ENCODE assay signal across 20 cellular contexts in genomic region chr2:220646424-220646823, GRCh38.
DNase-seq lines count a peak whose midpoint lies in the region; ATAC-seq and TF ChIP-seq lines count a peak whose summit lies in the region.
"Had no signal": no experiment of that assay in that cellular context is flagged by ENCODE, and none has a peak within 500 bp of the region (broad histone marks: within the 10 kb centered on the region; RNA-seq: fewer than 3 reads in every experiment).

No MANE protein-coding gene starts in this region.

- H3K27me3 Mint-ChIP-seq in endothelial cell (ENCODE audit: unreplicated experiment): no peaks in the 10 kb centered on the region

- no peaks in the 10 kb centered on the region for H3K9me3 ChIP-seq in sigmoid colon
- H3K9me3 ChIP-seq: transverse colon had no signal

- no peaks in the 10 kb centered on the region for H3K27me3 ChIP-seq in sigmoid colon
- H3K27me3 ChIP-seq: transverse colon had no signal

- H3K9me3 Mint-ChIP-seq in endothelial cell (ENCODE audit: unreplicated experiment): no peaks in the 10 kb centered on the region

- WGBS in sigmoid colon, 2 donors: 58 to 87% methylated on average over 3 of the region's 3 CpGs

- TF ChIP-seq CTCF in endothelial cell (IDR thresholded peaks at IDR 0.05; ENCODE audit: unreplicated experiment) (no peak), sigmoid colon (IDR thresholded peaks at IDR 0.05) (no peak)

- intact Hi-C loops in sigmoid colon (cut with DNase I): no loop called here

- H3K27ac ChIP-seq in sigmoid colon: no peak overlapping the region
- H3K27ac ChIP-seq: coronary artery, epithelial cell of prostate, transverse colon had no signal

- TF ChIP-seq POLR2A in sigmoid colon (IDR thresholded peaks at IDR 0.05): no peak

- ATAC-seq in GM18867 (IDR thresholded peaks at IDR 0.05; ENCODE audit: unreplicated experiment): peak; percentile 73
- ATAC-seq in GM21423 (IDR thresholded peaks at IDR 0.05; ENCODE audit: unreplicated experiment): peak; percentile 50
- ATAC-seq in HG03280 (IDR thresholded peaks at IDR 0.05; ENCODE audit: unreplicated experiment): peak; percentile 62
- ATAC-seq: left ventricle myocardium superior; stimulated activated memory B cell treated with anti-CD40 and anti-IgM and Interleukin-4, amounts not matched to agents 10 μg/mL and 1 μg/mL and 100 μg/mL, for 72 hours had no signal

- TF ChIP-seq EP300 in sigmoid colon (IDR thresholded peaks at IDR 0.05): no peak

- no peaks in the 10 kb centered on the region for H3K4me1 ChIP-seq in sigmoid colon
- H3K4me1 ChIP-seq: transverse colon had no signal

- H3K4me3 ChIP-seq in sigmoid colon: no peak overlapping the region
- H3K4me3 ChIP-seq: coronary artery, smooth muscle cell, transverse colon had no signal

- H3K36me3 Mint-ChIP-seq in endothelial cell (ENCODE audit: low read depth, unreplicated experiment): no peaks in the 10 kb centered on the region
- H3K36me3 Mint-ChIP-seq: stimulated activated memory B cell treated with anti-CD40 and anti-IgM and Interleukin-4, amounts not matched to agents 10 μg/mL and 1 μg/mL and 100 μg/mL, for 72 hours had no signal

- H3K27ac Mint-ChIP-seq in endothelial cell (ENCODE audit: unreplicated experiment): peak overlapping the region; percentile 57
- H3K27ac Mint-ChIP-seq: stimulated activated memory B cell treated with anti-CD40 and anti-IgM and Interleukin-4, amounts not matched to agents 10 μg/mL and 1 μg/mL and 100 μg/mL, for 72 hours had no signal

- H3K4me1 Mint-ChIP-seq in endothelial cell (ENCODE audit: unreplicated experiment): peaks cover 40% of the 10 kb centered on the region
- H3K4me1 Mint-ChIP-seq: stimulated activated memory B cell treated with anti-CD40 and anti-IgM and Interleukin-4, amounts not matched to agents 10 μg/mL and 1 μg/mL and 100 μg/mL, for 72 hours had no signal

- no peak overlapping the region for H3K4me3 Mint-ChIP-seq in endothelial cell (ENCODE audit: unreplicated experiment)
- H3K4me3 Mint-ChIP-seq: stimulated activated memory B cell treated with anti-CD40 and anti-IgM and Interleukin-4, amounts not matched to agents 10 μg/mL and 1 μg/mL and 100 μg/mL, for 72 hours had no signal

- no peaks in the 10 kb centered on the region for H3K36me3 ChIP-seq in sigmoid colon
- H3K36me3 ChIP-seq: transverse colon had no signal

- DNase-seq in endothelial cell (ENCODE audit: low spot score) (no peak), NCI-H526 treated with DMSO at 0.1 percent for 48 hours (lab: John Stamatoyannopoulos, UW) (no peak), DMS153 (lab: John Stamatoyannopoulos, UW) (no peak), sigmoid colon (no peak)
- DNase-seq in stimulated activated CD8-positive, alpha-beta memory T cell treated with anti-CD3 and anti-CD28 coated beads, Interleukin-4, amount 100 ng/mL, for 48 hours: no peak
- DNase-seq: activated CD4-positive, CD25-positive, alpha-beta regulatory T cell; activated effector memory CD4-positive, alpha-beta T cell treated with anti-CD3 and anti-CD28 coated beads, Interleukin-2, amount 50 U/mL, for 16 hours; GF-D8; left ventricle myocardium superior; NCI-H146; NCI-H226; posterior cingulate gyrus; transverse colon had no signal
